In the genomic region with DNA sequence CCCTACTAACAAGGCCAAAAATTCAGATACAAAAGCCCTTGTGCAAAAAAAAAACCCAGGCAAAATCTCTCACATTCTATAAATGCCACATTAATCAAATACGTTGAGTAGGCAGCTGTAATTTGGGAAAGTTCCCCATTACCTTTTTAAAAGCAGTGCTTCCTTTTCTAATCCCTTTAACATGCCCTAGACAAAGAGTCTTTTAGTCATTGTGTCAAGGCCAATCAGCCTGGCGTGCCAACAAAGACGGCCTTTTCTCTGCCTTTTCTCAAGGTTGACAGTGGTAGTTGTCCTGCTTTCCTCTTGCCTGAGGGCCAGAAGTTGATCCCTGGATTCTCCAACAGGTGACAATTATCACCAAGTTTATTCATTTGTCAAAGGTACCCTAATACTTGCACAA, we compare ENCODE assay signal across 21 cellular contexts.
"Had no signal": no experiment of that assay in that cellular context is flagged by ENCODE, and none has a peak within 500 bp of the region (broad histone marks: within the 10 kb centered on the region; RNA-seq: fewer than 3 reads in every experiment).

No MANE protein-coding gene starts in this region.

- H3K9me3 ChIP-seq: left lung, neutrophil, suprapubic skin, upper lobe of left lung had no signal

- H3K27me3 Mint-ChIP-seq: stimulated activated naive CD8-positive, alpha-beta T cell treated with anti-CD3 and anti-CD28 coated beads, Interleukin-15, Interleukin-2, amounts not matched to agents 100 ng/mL and 50 ng/mL, for 24 hours had no signal

- FAIRE-seq: endometrium, kidney, small intestine, TTC549 had no signal

- H3K27me3 ChIP-seq: hepatocyte, left lung, neutrophil, suprapubic skin, upper lobe of left lung had no signal

- H3K4me3 ChIP-seq: hepatocyte, left lung, suprapubic skin, upper lobe of left lung had no signal

- H3K27ac ChIP-seq: left lung, neutrophil, suprapubic skin, upper lobe of left lung had no signal

- H3K4me2 ChIP-seq: hepatocyte had no signal

- H3K4me1 Mint-ChIP-seq: activated CD4-positive, alpha-beta T cell treated with anti-CD3 and anti-CD28 coated beads, Interleukin-2, amount 10 ng/mL, durations not matched to agents 24 days and 14 days; activated naive CD8-positive, alpha-beta T cell treated with anti-CD3 and anti-CD28 coated beads, Interleukin-2, amount 10 ng/mL, durations not matched to agents 7 days and 5 days had no signal

- H3K4me1 ChIP-seq: left lung, upper lobe of left lung had no signal

- H3K9me3 Mint-ChIP-seq: activated B cell treated with CpG ODN at 0.5 μM for 24 hours; activated CD4-positive, alpha-beta T cell treated with anti-CD3 and anti-CD28 coated beads, Interleukin-2, amount 10 ng/mL, durations not matched to agents 24 days and 14 days; activated naive CD8-positive, alpha-beta T cell treated with anti-CD3 and anti-CD28 coated beads, Interleukin-2, amount 10 ng/mL, durations not matched to agents 7 days and 5 days; activated T-helper 1 cell treated with anti-CD3 and anti-CD28 coated beads, Interleukin-12 subunit alpha, Interleukin-12 subunit beta, Interleukin-2, Interleukin-4 antibody, amounts not matched to agents 30 ng/mL and 10 ng/mL and 1 ng/mL, durations not matched to agents 14 hours and 24 hours and 36 hours; stimulated activated naive CD8-positive, alpha-beta T cell treated with anti-CD3 and anti-CD28 coated beads, Interleukin-15, Interleukin-2, amounts not matched to agents 100 ng/mL and 50 ng/mL, for 24 hours had no signal

- H3K79me2 ChIP-seq: hepatocyte had no signal

- H3K36me3 ChIP-seq: left lung, neutrophil, suprapubic skin, upper lobe of left lung had no signal

- H3K27ac Mint-ChIP-seq: activated B cell treated with CpG ODN at 0.5 μM for 24 hours; activated CD4-positive, alpha-beta T cell treated with anti-CD3 and anti-CD28 coated beads, Interleukin-2, amount 10 ng/mL, durations not matched to agents 24 days and 14 days; activated naive CD8-positive, alpha-beta T cell treated with anti-CD3 and anti-CD28 coated beads, Interleukin-2, amount 10 ng/mL, durations not matched to agents 7 days and 5 days; activated T-helper 1 cell treated with anti-CD3 and anti-CD28 coated beads, Interleukin-12 subunit alpha, Interleukin-12 subunit beta, Interleukin-2, Interleukin-4 antibody, amounts not matched to agents 30 ng/mL and 10 ng/mL and 1 ng/mL, durations not matched to agents 14 hours and 24 hours and 36 hours; naive B cell; stimulated activated naive CD8-positive, alpha-beta T cell treated with anti-CD3 and anti-CD28 coated beads, Interleukin-15, Interleukin-2, amounts not matched to agents 100 ng/mL and 50 ng/mL, for 24 hours had no signal

- DNase-seq: activated B cell treated with CpG ODN at 0.5 μM for 24 hours; activated CD4-positive, alpha-beta T cell treated with anti-CD3 and anti-CD28 coated beads, Interleukin-2, amount 10 ng/mL, durations not matched to agents 24 days and 14 days; activated CD8-positive, alpha-beta memory T cell treated with anti-CD3 and anti-CD28 coated beads, Interleukin-2, amount 50 U/mL, for 48 hours; activated naive CD4-positive, alpha-beta T cell; activated naive CD8-positive, alpha-beta T cell treated with anti-CD3 and anti-CD28 coated beads, Interleukin-2, amount 10 ng/mL, durations not matched to agents 7 days and 5 days; anterior cingulate cortex; kidney; left lung; mammary epithelial cell; naive B cell; right cardiac atrium; small intestine; SW 1271; upper lobe of left lung had no signal

- H3K4me3 Mint-ChIP-seq: activated B cell treated with CpG ODN at 0.5 μM for 24 hours; activated CD4-positive, alpha-beta T cell treated with anti-CD3 and anti-CD28 coated beads, Interleukin-2, amount 10 ng/mL, durations not matched to agents 24 days and 14 days; activated naive CD8-positive, alpha-beta T cell treated with anti-CD3 and anti-CD28 coated beads, Interleukin-2, amount 10 ng/mL, durations not matched to agents 7 days and 5 days; activated T-helper 1 cell treated with anti-CD3 and anti-CD28 coated beads, Interleukin-12 subunit alpha, Interleukin-12 subunit beta, Interleukin-2, Interleukin-4 antibody, amounts not matched to agents 30 ng/mL and 10 ng/mL and 1 ng/mL, durations not matched to agents 14 hours and 24 hours and 36 hours; stimulated activated naive CD8-positive, alpha-beta T cell treated with anti-CD3 and anti-CD28 coated beads, Interleukin-15, Interleukin-2, amounts not matched to agents 100 ng/mL and 50 ng/mL, for 24 hours had no signal

- H2AFZ ChIP-seq: hepatocyte had no signal

- H3K36me3 Mint-ChIP-seq: activated naive CD8-positive, alpha-beta T cell treated with anti-CD3 and anti-CD28 coated beads, Interleukin-2, amount 10 ng/mL, durations not matched to agents 7 days and 5 days; naive B cell had no signal
